In the genomic region with DNA sequence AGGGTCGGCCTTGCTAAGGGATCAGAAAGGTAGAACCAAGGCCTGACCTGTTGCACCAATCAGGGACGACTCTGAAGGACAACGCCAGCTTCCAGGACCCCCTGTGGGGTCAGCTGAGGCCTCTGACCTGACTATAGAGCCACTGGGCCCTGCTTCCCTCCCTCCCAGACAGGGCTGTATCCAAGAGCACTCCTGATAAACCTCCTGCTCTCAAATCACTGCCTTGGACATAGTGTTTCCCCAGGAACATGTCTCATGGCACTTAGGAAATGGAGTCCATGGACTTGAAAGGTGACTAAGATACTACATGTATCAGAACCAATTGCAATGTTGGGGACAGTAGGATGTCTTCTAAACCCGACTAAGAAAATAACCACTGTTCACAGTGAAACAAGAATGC, we compare ENCODE assay signal across 26 cellular contexts.
"Had no signal": no experiment of that assay in that cellular context is flagged by ENCODE, and none has a peak within 500 bp of the region (broad histone marks: within the 10 kb centered on the region; RNA-seq: fewer than 3 reads in every experiment).

No MANE protein-coding gene starts in this region.

- DNase-seq: naive thymus-derived CD4-positive, alpha-beta T cell; natural killer cell; nucleus accumbens; pancreas; right lobe of liver; sigmoid colon; small intestine; stimulated activated CD4-positive, alpha-beta T cell treated with anti-CD3 and anti-CD28 coated beads, Interleukin-15, amount 100 ng/mL, for 24 hours; stimulated activated CD4-positive, alpha-beta T cell treated with anti-CD3 and anti-CD28 coated beads, Interleukin-2, amount 100 ng/mL, for 24 hours; stimulated activated CD4-positive, alpha-beta T cell treated with anti-CD3 and anti-CD28 coated beads, Interleukin-2, amount 100 ng/mL, for 48 hours; stimulated activated CD4-positive, alpha-beta T cell treated with anti-CD3 and anti-CD28 coated beads, Interleukin-4, amount 100 ng/mL, for 24 hours; stimulated activated naive B cell treated with anti-CD40 and anti-IgM and Interleukin-4, amounts not matched to agents 10 μg/mL and 1 μg/mL and 100 μg/mL, for 72 hours; stimulated activated naive CD4-positive, alpha-beta T cell treated with Interleukin-2 at 50 U/mL for 16 hours; stomach; thyroid gland; upper lobe of right lung; uterus had no signal

- H3K27ac Mint-ChIP-seq: naive thymus-derived CD4-positive, alpha-beta T cell; natural killer cell; nephron; stimulated activated effector memory CD8-positive, alpha-beta T cell treated with anti-CD3 and anti-CD28 coated beads, Interleukin-12 subunit alpha, Interleukin-12 subunit beta, amount 100 ng/mL, for 72 hours; stimulated activated naive B cell treated with anti-CD40 and anti-IgM and Interleukin-4, amounts not matched to agents 10 μg/mL and 1 μg/mL and 100 μg/mL, for 72 hours; stimulated activated naive CD8-positive, alpha-beta T cell treated with anti-CD3 and anti-CD28 coated beads, Interleukin-15, Interleukin-2, amounts not matched to agents 100 ng/mL and 50 ng/mL, for 24 hours; type B pancreatic cell had no signal

- H3K9me3 ChIP-seq: neutrophil, pancreas, prostate gland, right lobe of liver, sigmoid colon, stomach, thoracic aorta, thyroid gland, tibial nerve, upper lobe of right lung, uterus had no signal

- H3K27me3 ChIP-seq: neutrophil, right lobe of liver, thyroid gland, tibial nerve, upper lobe of right lung, uterus had no signal

- H3K36me3 Mint-ChIP-seq: naive thymus-derived CD4-positive, alpha-beta T cell; natural killer cell; stimulated activated effector memory CD8-positive, alpha-beta T cell treated with anti-CD3 and anti-CD28 coated beads, Interleukin-12 subunit alpha, Interleukin-12 subunit beta, amount 100 ng/mL, for 72 hours; stimulated activated naive B cell treated with anti-CD40 and anti-IgM and Interleukin-4, amounts not matched to agents 10 μg/mL and 1 μg/mL and 100 μg/mL, for 72 hours; type B pancreatic cell had no signal

- H3K36me3 ChIP-seq: neutrophil, pancreas, prostate gland, right lobe of liver, sigmoid colon, stomach, thoracic aorta, thyroid gland, tibial nerve, upper lobe of right lung, uterus had no signal

- H3K27ac ChIP-seq: neutrophil, pancreas, prostate gland, right lobe of liver, sigmoid colon, stomach, thoracic aorta, thyroid gland, tibial nerve, upper lobe of right lung, uterus had no signal

- ATAC-seq: naive thymus-derived CD4-positive, alpha-beta T cell; natural killer cell; pancreas; right lobe of liver; stimulated activated effector memory CD8-positive, alpha-beta T cell treated with anti-CD3 and anti-CD28 coated beads, Interleukin-12 subunit alpha, Interleukin-12 subunit beta, amount 100 ng/mL, for 72 hours; stimulated activated naive B cell treated with anti-CD40 and anti-IgM and Interleukin-4, amounts not matched to agents 10 μg/mL and 1 μg/mL and 100 μg/mL, for 72 hours had no signal

- H3K4me1 Mint-ChIP-seq: naive thymus-derived CD4-positive, alpha-beta T cell; natural killer cell; nephron; stimulated activated effector memory CD8-positive, alpha-beta T cell treated with anti-CD3 and anti-CD28 coated beads, Interleukin-12 subunit alpha, Interleukin-12 subunit beta, amount 100 ng/mL, for 72 hours; stimulated activated naive B cell treated with anti-CD40 and anti-IgM and Interleukin-4, amounts not matched to agents 10 μg/mL and 1 μg/mL and 100 μg/mL, for 72 hours had no signal

- H3K27me3 Mint-ChIP-seq: stimulated activated naive B cell treated with anti-CD40 and anti-IgM and Interleukin-4, amounts not matched to agents 10 μg/mL and 1 μg/mL and 100 μg/mL, for 72 hours; stimulated activated naive CD8-positive, alpha-beta T cell treated with anti-CD3 and anti-CD28 coated beads, Interleukin-15, Interleukin-2, amounts not matched to agents 100 ng/mL and 50 ng/mL, for 24 hours had no signal

- H3K4me3 ChIP-seq: pancreas, prostate gland, right lobe of liver, sigmoid colon, stomach, thoracic aorta, thyroid gland, tibial nerve, upper lobe of right lung, uterus had no signal

- H3K4me1 ChIP-seq: pancreas, prostate gland, right lobe of liver, sigmoid colon, stomach, thyroid gland, tibial nerve, upper lobe of right lung, uterus had no signal

- H3K9me3 Mint-ChIP-seq: nephron, neural crest cell, type B pancreatic cell had no signal

- H3K4me3 Mint-ChIP-seq: naive thymus-derived CD4-positive, alpha-beta T cell; natural killer cell; nephron; neural crest cell; stimulated activated effector memory CD8-positive, alpha-beta T cell treated with anti-CD3 and anti-CD28 coated beads, Interleukin-12 subunit alpha, Interleukin-12 subunit beta, amount 100 ng/mL, for 72 hours; stimulated activated naive B cell treated with anti-CD40 and anti-IgM and Interleukin-4, amounts not matched to agents 10 μg/mL and 1 μg/mL and 100 μg/mL, for 72 hours; stimulated activated naive CD8-positive, alpha-beta T cell treated with anti-CD3 and anti-CD28 coated beads, Interleukin-15, Interleukin-2, amounts not matched to agents 100 ng/mL and 50 ng/mL, for 24 hours; type B pancreatic cell had no signal
